Comparison of ENCODE assay signal across 11 cellular contexts in the genomic region with DNA sequence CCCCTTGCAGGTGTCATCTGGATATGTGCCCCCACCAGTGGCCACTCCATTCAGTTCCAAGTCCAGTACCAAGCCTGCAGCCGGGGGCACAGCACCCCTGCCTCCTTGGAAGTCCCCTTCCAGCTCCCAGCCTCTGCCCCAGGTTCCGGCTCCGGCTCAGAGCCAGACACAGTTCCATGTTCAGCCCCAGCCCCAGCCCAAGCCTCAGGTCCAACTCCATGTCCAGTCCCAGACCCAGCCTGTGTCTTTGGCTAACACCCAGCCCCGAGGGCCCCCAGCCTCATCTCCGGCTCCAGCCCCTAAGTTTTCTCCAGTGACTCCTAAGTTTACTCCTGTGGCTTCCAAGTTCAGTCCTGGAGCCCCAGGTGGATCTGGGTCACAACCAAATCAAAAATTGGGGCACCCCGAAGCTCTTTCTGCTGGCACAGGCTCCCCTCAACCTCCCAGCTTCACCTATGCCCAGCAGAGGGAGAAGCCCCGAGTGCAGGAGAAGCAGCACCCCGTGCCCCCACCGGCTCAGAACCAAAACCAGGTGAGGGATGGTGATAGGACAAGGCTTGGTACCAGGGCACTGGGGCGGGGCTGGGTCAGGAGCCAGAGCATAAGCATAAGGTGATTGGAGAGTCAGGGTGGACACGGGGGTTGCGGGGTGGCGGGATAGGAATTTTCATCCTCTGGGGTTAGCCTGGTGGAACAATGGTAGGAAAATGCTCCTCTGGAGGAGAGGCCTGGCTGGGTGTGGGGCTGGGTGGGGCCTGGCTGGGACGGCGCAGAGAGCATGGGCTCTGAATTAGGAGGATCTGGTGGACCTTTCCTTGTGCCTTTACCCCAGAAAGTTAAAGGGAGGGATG. TPM values are rescaled to one million over a fixed set of nuclear protein-coding genes. Genes with fewer than 3 reads are reported as not detected.
A peak's percentile ranks its signal among the peaks of the same experiment; 100 is the strongest.
DNase-seq lines count a peak whose midpoint lies in the region; ATAC-seq, FAIRE-seq and TF ChIP-seq lines count a peak whose summit lies in the region.
"Had no signal": no experiment of that assay in that cellular context is flagged by ENCODE, and none has a peak within 500 bp of the region (broad histone marks: within the 10 kb centered on the region; RNA-seq: fewer than 3 reads in every experiment).

No MANE protein-coding gene starts in this region.

- peaks cover 61 to 79% (median 63%) of the 10 kb centered on the region in 3 donors for H3K4me1 ChIP-seq in skeletal muscle tissue (ENCODE audit: control insufficient read depth in 3 of 3, insufficient read depth in 3 of 3, low read length in 3 of 3)

- H3K27me3 Mint-ChIP-seq in activated naive CD8-positive, alpha-beta T cell treated with anti-CD3 and anti-CD28 coated beads, Interleukin-2, amount 50 U/mL, for 24 hours = no peaks in the 10 kb centered on the region

- peaks cover 20 to 25% (median 23%) of the 10 kb centered on the region in 3 donors for H3K36me3 ChIP-seq in skeletal muscle tissue (ENCODE audit: control insufficient read depth in 3 of 3, insufficient read depth in 3 of 3, low read length in 3 of 3)

- no peaks in the 10 kb centered on the region for H3K27me3 ChIP-seq in skeletal muscle tissue (ENCODE audit: control insufficient read depth in 3 of 3, insufficient read depth in 3 of 3, low read length in 3 of 3)

- no peak overlapping the region for H3K27ac Mint-ChIP-seq in activated naive CD8-positive, alpha-beta T cell treated with anti-CD3 and anti-CD28 coated beads, Interleukin-2, amount 50 U/mL, for 24 hours

- no peaks in the 10 kb centered on the region for H3K9me3 Mint-ChIP-seq in activated naive CD8-positive, alpha-beta T cell treated with anti-CD3 and anti-CD28 coated beads, Interleukin-2, amount 50 U/mL, for 24 hours

- no peak for DNase-seq in GM12891 (ENCODE audit: insufficient read length, low spot score)
- no peak for DNase-seq in activated naive CD8-positive, alpha-beta T cell treated with anti-CD3 and anti-CD28 coated beads, Interleukin-2, amount 50 U/mL, for 24 hours
- no peak for DNase-seq in NCI-H82 treated with DMSO at 0.1 percent for 48 hours (lab: John Stamatoyannopoulos, UW; ENCODE audit: unreplicated experiment)
- DNase-seq in DMS 273 treated with DMSO at 0.1 percent for 48 hours (lab: John Stamatoyannopoulos, UW) = no peak
- no peak for DNase-seq in SW 1271 (lab: John Stamatoyannopoulos, UW)
- DNase-seq: midbrain, NCI-H1048 had no signal

- peaks cover 30% of the 10 kb centered on the region for H3K4me1 Mint-ChIP-seq in activated naive CD8-positive, alpha-beta T cell treated with anti-CD3 and anti-CD28 coated beads, Interleukin-2, amount 50 U/mL, for 24 hours

- no peaks in the 10 kb centered on the region for H3K9me3 ChIP-seq in skeletal muscle tissue (ENCODE audit: control insufficient read depth in 3 of 3, low read length in 3 of 3)

- H3K4me3 Mint-ChIP-seq in activated naive CD8-positive, alpha-beta T cell treated with anti-CD3 and anti-CD28 coated beads, Interleukin-2, amount 50 U/mL, for 24 hours = peak overlapping the region; percentile 74

- ATAC-seq in activated naive CD8-positive, alpha-beta T cell treated with anti-CD3 and anti-CD28 coated beads, Interleukin-2, amount 50 U/mL, for 24 hours = no peak
- no peak for ATAC-seq in HG03439 (IDR thresholded peaks at IDR 0.05; ENCODE audit: unreplicated experiment)

- H3K9ac ChIP-seq in skeletal muscle tissue (ENCODE audit: low read depth in 1 of 3, low read length in 3 of 3) = peak overlapping the region in 2 of 3 donors; percentile 92 to 93

- H3K4me3 ChIP-seq in iPS-11a (ENCODE audit: low read depth, low read length) = peak overlapping the region; percentile 77
- peak overlapping the region; percentile 81 to 87 (median 83) for H3K4me3 ChIP-seq in skeletal muscle tissue (ENCODE audit: low read length in 3 of 3)

- FAIRE-seq in GM12891 (lab: Jason Lieb, UNC) = no peak
- FAIRE-seq: GM19239 had no signal

- peaks cover 2% of the 10 kb centered on the region for H3K36me3 Mint-ChIP-seq in activated naive CD8-positive, alpha-beta T cell treated with anti-CD3 and anti-CD28 coated beads, Interleukin-2, amount 50 U/mL, for 24 hours (ENCODE audit: low read depth)

- TF ChIP-seq POLR2A in GM12891 (IDR thresholded peaks at IDR 0.05; ENCODE audit: low read depth, low read length) = no peak

- H3K27ac ChIP-seq in skeletal muscle tissue (ENCODE audit: low read depth, low read length) = peak overlapping the region; percentile 99

TF ChIP-seq in GM12891, 5 proteins besides CTCF, POLR2A, EP300 and RAD21:
- TF ChIP-seq TAF1 (IDR thresholded peaks at IDR 0.05; ENCODE audit: low read depth, low read length) = no peak
- TF ChIP-seq POLR2AphosphoS5 (IDR thresholded peaks at IDR 0.05; ENCODE audit: low read depth, low read length) = 0 out of 2 replicates have a peak, but pooled peaks have one; percentile 7

RNA-seq across cellular contexts. Expression of gene ZYX, which starts 1.9 kb away (rescaled TPM):
- polyA plus RNA-seq in GM12891 (2012; ENCODE audit: low read depth, missing spikeins) = 69.6 TPM
- 17.7 TPM for total RNA-seq in skeletal muscle tissue

RNA-seq across cellular contexts. Expression of gene FAM131B, which starts 20.5 kb away (rescaled TPM):
- 0.03 TPM for polyA plus RNA-seq in GM12891 (2012; ENCODE audit: low read depth, missing spikeins)
- total RNA-seq in skeletal muscle tissue = 1.0 TPM

RNA-seq across cellular contexts. Expression of gene EPHA1, which starts 25.6 kb away (rescaled TPM):
- 0.72 TPM for polyA plus RNA-seq in GM12891 (2012; ENCODE audit: low read depth, missing spikeins)
- total RNA-seq in skeletal muscle tissue = 0.52 TPM
